ENCODE assay signal across 20 cellular contexts in genomic region chr12:51413149-51413548, GRCh38.
"Had no signal": no experiment of that assay in that cellular context is flagged by ENCODE, and none has a peak within 500 bp of the region (broad histone marks: within the 10 kb centered on the region; RNA-seq: fewer than 3 reads in every experiment).

No MANE protein-coding gene starts in this region.

- ATAC-seq: HepG2, Panc1, SK-N-SH treated with all-trans-retinoic acid at 6 μM for 48 hours had no signal

- H3K27ac ChIP-seq: RWPE1 had no signal

- FAIRE-seq: HepG2 had no signal

- DNase-seq: IMR-90, Karpas-422, KG1, MM.1S, NCI-H1092 treated with DMSO at 0.1 percent for 48 hours, NCI-H1436, NCI-H187 treated with DMSO at 0.1 percent for 48 hours, NCI-H2081, NCI-H2107, NCI-H2227 treated with DMSO at 0.1 percent for 48 hours, NCI-H446, NCI-H510A, NCI-H524 treated with DMSO at 0.1 percent for 48 hours, NCI-H69, NCI-H774, SHP77 had no signal
